26 cellular contexts compared by ENCODE assay signal in the genomic region with DNA sequence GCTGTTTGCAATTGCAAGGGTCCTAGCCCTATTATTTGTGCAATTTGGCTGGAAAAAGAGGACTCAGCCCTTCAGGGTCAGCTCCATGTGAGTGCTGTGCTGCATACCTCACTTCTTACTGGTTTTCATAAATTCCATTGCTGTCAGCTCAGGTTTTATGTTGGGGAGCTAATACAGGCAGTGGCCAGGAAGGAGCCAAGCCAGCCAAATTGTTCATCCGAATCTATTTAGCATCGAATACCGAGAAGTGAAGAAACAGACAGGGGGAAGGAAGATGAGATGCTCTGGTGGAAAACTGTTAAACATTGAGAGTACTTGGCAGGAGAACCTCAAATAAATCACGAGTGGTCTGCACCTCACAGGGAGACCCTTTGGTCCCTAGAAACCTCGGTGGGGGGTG.
DNase-seq lines count a peak whose midpoint lies in the region; ATAC-seq and TF ChIP-seq lines count a peak whose summit lies in the region.
"Had no signal": no experiment of that assay in that cellular context is flagged by ENCODE, and none has a peak within 500 bp of the region (broad histone marks: within the 10 kb centered on the region; RNA-seq: fewer than 3 reads in every experiment).

No MANE protein-coding gene starts in this region.

- H3K27me3 Mint-ChIP-seq in activated naive CD8-positive, alpha-beta T cell treated with anti-CD3 and anti-CD28 coated beads, Interleukin-2, amount 50 U/mL, for 24 hours: peaks cover 3% of the 10 kb centered on the region
- H3K27me3 Mint-ChIP-seq: activated naive CD8-positive, alpha-beta T cell treated with anti-CD3 and anti-CD28 coated beads, Interleukin-2, amount 10 ng/mL, durations not matched to agents 7 days and 5 days; stimulated activated naive CD8-positive, alpha-beta T cell treated with anti-CD3 and anti-CD28 coated beads, Interleukin-15, amount 100 ng/mL, for 72 hours had no signal

- no peak overlapping the region for H3K4me3 Mint-ChIP-seq in activated naive CD8-positive, alpha-beta T cell treated with anti-CD3 and anti-CD28 coated beads, Interleukin-2, amount 50 U/mL, for 24 hours
- H3K4me3 Mint-ChIP-seq: activated CD8-positive, alpha-beta T cell treated with anti-CD3 and anti-CD28 coated beads, Interleukin-2, amount 10 ng/mL, durations not matched to agents 7 days and 5 days; activated naive CD8-positive, alpha-beta T cell treated with anti-CD3 and anti-CD28 coated beads, Interleukin-2, amount 10 ng/mL, durations not matched to agents 7 days and 5 days; B cell; H9; naive thymus-derived CD4-positive, alpha-beta T cell; stimulated activated naive CD8-positive, alpha-beta T cell treated with anti-CD3 and anti-CD28 coated beads, Interleukin-15, amount 100 ng/mL, for 72 hours; T-helper 1 cell treated with Interleukin-12 subunit alpha and Interleukin-12 subunit beta and Interleukin-4 antibody, amounts not matched to agents 30 μg/mL and 1 μg/mL, for 36 hours had no signal

- H3K9me3 Mint-ChIP-seq in activated naive CD8-positive, alpha-beta T cell treated with anti-CD3 and anti-CD28 coated beads, Interleukin-2, amount 50 U/mL, for 24 hours: no peaks in the 10 kb centered on the region
- H3K9me3 Mint-ChIP-seq: activated naive CD8-positive, alpha-beta T cell treated with anti-CD3 and anti-CD28 coated beads, Interleukin-2, amount 10 ng/mL, durations not matched to agents 7 days and 5 days; H9; T-helper 1 cell treated with Interleukin-12 subunit alpha and Interleukin-12 subunit beta and Interleukin-4 antibody, amounts not matched to agents 30 μg/mL and 1 μg/mL, for 36 hours had no signal

- TF ChIP-seq CTCF in astrocyte of the spinal cord (IDR thresholded peaks at IDR 0.05; ENCODE audit: low read depth, low read length): no peak
- no peak for TF ChIP-seq CTCF in omental fat pad (IDR thresholded peaks at IDR 0.05)

- H3K36me3 Mint-ChIP-seq in activated naive CD8-positive, alpha-beta T cell treated with anti-CD3 and anti-CD28 coated beads, Interleukin-2, amount 50 U/mL, for 24 hours (ENCODE audit: low read depth): no peaks in the 10 kb centered on the region
- H3K36me3 Mint-ChIP-seq: activated naive CD8-positive, alpha-beta T cell treated with anti-CD3 and anti-CD28 coated beads, Interleukin-2, amount 10 ng/mL, durations not matched to agents 7 days and 5 days; naive thymus-derived CD4-positive, alpha-beta T cell had no signal

- no peak overlapping the region for H3K4me3 ChIP-seq in astrocyte of the spinal cord (ENCODE audit: low read depth, low read length)
- H3K4me3 ChIP-seq: coronary artery, esophagus squamous epithelium, right lobe of liver, SJSA1, tibial artery had no signal

- no peak overlapping the region for H3K27ac Mint-ChIP-seq in activated naive CD8-positive, alpha-beta T cell treated with anti-CD3 and anti-CD28 coated beads, Interleukin-2, amount 50 U/mL, for 24 hours
- H3K27ac Mint-ChIP-seq: activated CD8-positive, alpha-beta T cell treated with anti-CD3 and anti-CD28 coated beads, Interleukin-2, amount 10 ng/mL, durations not matched to agents 7 days and 5 days; activated naive CD8-positive, alpha-beta T cell treated with anti-CD3 and anti-CD28 coated beads, Interleukin-2, amount 10 ng/mL, durations not matched to agents 7 days and 5 days; B cell; H9; naive thymus-derived CD4-positive, alpha-beta T cell; stimulated activated naive CD8-positive, alpha-beta T cell treated with anti-CD3 and anti-CD28 coated beads, Interleukin-15, amount 100 ng/mL, for 72 hours; T-helper 1 cell treated with Interleukin-12 subunit alpha and Interleukin-12 subunit beta and Interleukin-4 antibody, amounts not matched to agents 30 μg/mL and 1 μg/mL, for 36 hours had no signal

- DNase-seq in GM04504 (ENCODE audit: low read depth): peak; percentile 65
- peak; percentile 78 for DNase-seq in astrocyte of the spinal cord (ENCODE audit: low read depth, low spot score)
- peak; percentile 72 for DNase-seq in iris pigment epithelial cell (ENCODE audit: low read depth)
- DNase-seq in GDM1 (lab: John Stamatoyannopoulos, UW): no peak
- no peak for DNase-seq in activated naive CD8-positive, alpha-beta T cell treated with anti-CD3 and anti-CD28 coated beads, Interleukin-2, amount 50 U/mL, for 24 hours
- no peak for DNase-seq in omental fat pad (ENCODE audit: low spot score)
- no peak for DNase-seq in SKM-1 (lab: John Stamatoyannopoulos, UW; ENCODE audit: unreplicated experiment)
- DNase-seq: activated CD4-positive, alpha-beta T cell treated with anti-CD3 and anti-CD28 coated beads for 1 hour; activated CD8-positive, alpha-beta T cell treated with anti-CD3 and anti-CD28 coated beads, Interleukin-2, amount 10 ng/mL, durations not matched to agents 7 days and 5 days; activated effector memory CD4-positive, alpha-beta T cell treated with anti-CD3 and anti-CD28 coated beads, Interleukin-2, amount 50 U/mL, for 16 hours; activated naive CD8-positive, alpha-beta T cell treated with anti-CD3 and anti-CD28 coated beads, Interleukin-2, amount 10 ng/mL, durations not matched to agents 7 days and 5 days; DMS53; esophagus squamous epithelium; H9; Karpas-422; naive thymus-derived CD4-positive, alpha-beta T cell; NCI-H187 treated with DMSO at 0.1 percent for 48 hours; NCI-H526 treated with DMSO at 0.1 percent for 48 hours; right lobe of liver; stimulated activated naive CD8-positive, alpha-beta T cell treated with anti-CD3 and anti-CD28 coated beads, Interleukin-15, amount 100 ng/mL, for 72 hours; tibial artery had no signal

- no peaks in the 10 kb centered on the region for H3K4me1 Mint-ChIP-seq in activated naive CD8-positive, alpha-beta T cell treated with anti-CD3 and anti-CD28 coated beads, Interleukin-2, amount 50 U/mL, for 24 hours
- H3K4me1 Mint-ChIP-seq: activated naive CD8-positive, alpha-beta T cell treated with anti-CD3 and anti-CD28 coated beads, Interleukin-2, amount 10 ng/mL, durations not matched to agents 7 days and 5 days; B cell; H9; naive thymus-derived CD4-positive, alpha-beta T cell; stimulated activated naive CD8-positive, alpha-beta T cell treated with anti-CD3 and anti-CD28 coated beads, Interleukin-15, amount 100 ng/mL, for 72 hours had no signal

- in situ Hi-C loops in astrocyte of the spinal cord (cut with HindIII; ENCODE audit: low sequenced_read_pairs): no loop called here

- ATAC-seq in activated naive CD8-positive, alpha-beta T cell treated with anti-CD3 and anti-CD28 coated beads, Interleukin-2, amount 50 U/mL, for 24 hours: no peak
- ATAC-seq in omental fat pad (ENCODE audit: low FRiP score): no peak
- ATAC-seq: activated CD8-positive, alpha-beta T cell treated with anti-CD3 and anti-CD28 coated beads, Interleukin-2, amount 10 ng/mL, durations not matched to agents 7 days and 5 days; left lobe of liver; naive thymus-derived CD4-positive, alpha-beta T cell; right lobe of liver; stimulated activated naive CD8-positive, alpha-beta T cell treated with anti-CD3 and anti-CD28 coated beads, Interleukin-15, amount 100 ng/mL, for 72 hours had no signal

Comparison
In these comparisons a context has a peak if more than half of its experiments do, and no peak if none do; other contexts are left out.
1. DNase-seq: peak in GM04504 (single experiment), astrocyte of the spinal cord (single experiment) and iris pigment epithelial cell (single experiment); none in GDM1 (single experiment), activated naive CD8-positive, alpha-beta T cell treated with anti-CD3 and anti-CD28 coated beads, Interleukin-2, amount 50 U/mL, for 24 hours (single experiment), omental fat pad (single experiment) and SKM-1 (single experiment).